1 cellular context compared by ENCODE assay signal in genomic region chr19:40666803-40667438, GRCh38.
TF ChIP-seq lines count a peak whose summit lies in the region.

No MANE protein-coding gene starts in this region.

TF ChIP-seq in HEK293, 187 proteins besides CTCF, POLR2A, EP300 and RAD21 (continued from another document and continues in another):
- TF ChIP-seq BCL6B (tag by site-specific recombination; IDR thresholded peaks at IDR 0.05): no peak
- no peak for TF ChIP-seq ZNF488 (tag by site-specific recombination; IDR thresholded peaks at IDR 0.05)
- TF ChIP-seq IKZF3 (tag by site-specific recombination; IDR thresholded peaks at IDR 0.05): no peak
- TF ChIP-seq ZNF624 (tag by site-specific recombination; IDR thresholded peaks at IDR 0.05): no peak
- no peak for TF ChIP-seq PRDM1 (tag by site-specific recombination; IDR thresholded peaks at IDR 0.05)
- no peak for TF ChIP-seq ELK4 (IDR thresholded peaks at IDR 0.05; ENCODE audit: borderline replicate concordance, low read depth, low read length)
- TF ChIP-seq ZNF776 (tag by site-specific recombination; IDR thresholded peaks at IDR 0.05; ENCODE audit: borderline replicate concordance): no peak
- no peak for TF ChIP-seq REPIN1 (tag by site-specific recombination; IDR thresholded peaks at IDR 0.05; ENCODE audit: low read depth)
- no peak for TF ChIP-seq ZNF169 (tag by site-specific recombination; IDR thresholded peaks at IDR 0.05)
- TF ChIP-seq PRDM10 (tag by site-specific recombination; IDR thresholded peaks at IDR 0.05): no peak
- TF ChIP-seq ZNF670 (tag by site-specific recombination; IDR thresholded peaks at IDR 0.05; ENCODE audit: low read depth): no peak
- TF ChIP-seq PBX3 (CRISPR knock-in tag; IDR thresholded peaks at IDR 0.05): no peak
- TF ChIP-seq ZBTB7A (tag by site-specific recombination; IDR thresholded peaks at IDR 0.05; ENCODE audit: low read depth): no peak
- TF ChIP-seq SP3 (tag by site-specific recombination; IDR thresholded peaks at IDR 0.05): 0 out of 2 replicates have a peak, but pooled peaks have one; percentile 7
- TF ChIP-seq ZNF837 (tag by site-specific recombination; IDR thresholded peaks at IDR 0.05): no peak
- no peak for TF ChIP-seq ZNF214 (tag by site-specific recombination; IDR thresholded peaks at IDR 0.05; ENCODE audit: borderline replicate concordance)
- no peak for TF ChIP-seq ZNF513 (tag by site-specific recombination; IDR thresholded peaks at IDR 0.05)
- no peak for TF ChIP-seq ZNF366 (tag by site-specific recombination; conservative IDR thresholded peaks at IDR 0.05)
- TF ChIP-seq ZNF707 (tag by site-specific recombination; IDR thresholded peaks at IDR 0.05): no peak
- TF ChIP-seq ZNF623 (tag by site-specific recombination; IDR thresholded peaks at IDR 0.05): no peak
- no peak for TF ChIP-seq KLF17 (tag by site-specific recombination; IDR thresholded peaks at IDR 0.05)
- no peak for TF ChIP-seq ZNF24 (tag by site-specific recombination; IDR thresholded peaks at IDR 0.05)
- TF ChIP-seq ZNF704 (tag by site-specific recombination; IDR thresholded peaks at IDR 0.05): no peak
- TF ChIP-seq ZNF266 (tag by site-specific recombination; IDR thresholded peaks at IDR 0.05; ENCODE audit: low read depth): no peak
- TF ChIP-seq ZNF132 (tag by site-specific recombination; IDR thresholded peaks at IDR 0.05; ENCODE audit: borderline replicate concordance): no peak
- TF ChIP-seq ZNF211 (tag by site-specific recombination; IDR thresholded peaks at IDR 0.05; ENCODE audit: low read depth): no peak
- no peak for TF ChIP-seq ZBTB1 (tag by site-specific recombination; IDR thresholded peaks at IDR 0.05)
- peak; percentile 98 for TF ChIP-seq ZBTB11 (tag by site-specific recombination; conservative IDR thresholded peaks at IDR 0.05; ENCODE audit: low read depth)
- TF ChIP-seq ZNF645 (tag by site-specific recombination; IDR thresholded peaks at IDR 0.05): no peak
- no peak for TF ChIP-seq ZNF544 (tag by site-specific recombination; IDR thresholded peaks at IDR 0.05)
- TF ChIP-seq ZNF19 (tag by site-specific recombination; IDR thresholded peaks at IDR 0.05; ENCODE audit: low read depth): no peak
- TF ChIP-seq ZNF292 (tag by site-specific recombination; IDR thresholded peaks at IDR 0.05; ENCODE audit: borderline replicate concordance, low read depth): no peak
- peak; percentile 64; the same call in 1 of the 2 replicates for TF ChIP-seq ZSCAN5A (tag by site-specific recombination; IDR thresholded peaks at IDR 0.05)
- TF ChIP-seq ZSCAN23 (tag by site-specific recombination; IDR thresholded peaks at IDR 0.05): no peak
- no peak for TF ChIP-seq RBAK (tag by site-specific recombination; IDR thresholded peaks at IDR 0.05)
- TF ChIP-seq WT1 (tag by site-specific recombination; IDR thresholded peaks at IDR 0.05): no peak
- 0 out of 2 replicates have a peak, but pooled peaks have one; percentile 48 for TF ChIP-seq KLF16 (tag by site-specific recombination; IDR thresholded peaks at IDR 0.05)
- TF ChIP-seq ZNF658 (tag by site-specific recombination; IDR thresholded peaks at IDR 0.05): 0 out of 2 replicates have a peak, but pooled peaks have one; percentile 24
- TF ChIP-seq ZNF76 (tag by site-specific recombination; IDR thresholded peaks at IDR 0.05; ENCODE audit: borderline replicate concordance, low read depth): no peak
- TF ChIP-seq ZNF449 (tag by site-specific recombination; IDR thresholded peaks at IDR 0.05): no peak
- no peak for TF ChIP-seq ZNF768 (tag by site-specific recombination; IDR thresholded peaks at IDR 0.05)
